35 cellular contexts compared by ENCODE assay signal in genomic region chr13:49340161-49340560, GRCh38.
"Had no signal": no experiment of that assay in that cellular context is flagged by ENCODE, and none has a peak within 500 bp of the region (broad histone marks: within the 10 kb centered on the region; RNA-seq: fewer than 3 reads in every experiment).

No MANE protein-coding gene starts in this region.

- H3K36me3 Mint-ChIP-seq: activated CD8-positive, alpha-beta memory T cell treated with anti-CD3 and anti-CD28 coated beads, Interleukin-2, amount 10 ng/mL, durations not matched to agents 7 days and 5 days; activated naive CD8-positive, alpha-beta T cell treated with anti-CD3 and anti-CD28 coated beads for 36 hours had no signal

- H3K36me3 ChIP-seq: brain microvascular endothelial cell, Peyer's patch had no signal

- H3K27ac Mint-ChIP-seq: activated B cell treated with CpG ODN at 0.5 μM for 24 hours; activated CD4-positive, alpha-beta memory T cell treated with anti-CD3 and anti-CD28 coated beads for 36 hours; activated CD8-positive, alpha-beta memory T cell treated with anti-CD3 and anti-CD28 coated beads, Interleukin-2, amount 10 ng/mL, durations not matched to agents 7 days and 5 days; activated naive CD8-positive, alpha-beta T cell treated with anti-CD3 and anti-CD28 coated beads for 36 hours had no signal

- H3K4me1 ChIP-seq: Peyer's patch had no signal

- H3K9me3 ChIP-seq: Peyer's patch had no signal

- H3K27ac ChIP-seq: brain microvascular endothelial cell, Peyer's patch, VCaP had no signal

- ATAC-seq: activated CD8-positive, alpha-beta memory T cell treated with anti-CD3 and anti-CD28 coated beads, Interleukin-2, amount 10 ng/mL, durations not matched to agents 7 days and 5 days; PC-3 had no signal

- H3K9me3 Mint-ChIP-seq: activated B cell treated with CpG ODN at 0.5 μM for 24 hours; activated CD4-positive, alpha-beta memory T cell treated with anti-CD3 and anti-CD28 coated beads for 36 hours; activated naive CD8-positive, alpha-beta T cell treated with anti-CD3 and anti-CD28 coated beads for 36 hours; central memory CD8-positive, alpha-beta T cell had no signal

- H3K4me1 Mint-ChIP-seq: activated B cell treated with CpG ODN at 0.5 μM for 24 hours; activated CD8-positive, alpha-beta memory T cell treated with anti-CD3 and anti-CD28 coated beads, Interleukin-2, amount 10 ng/mL, durations not matched to agents 7 days and 5 days; central memory CD8-positive, alpha-beta T cell had no signal

- H3K4me3 ChIP-seq: Peyer's patch had no signal

- H3K27me3 Mint-ChIP-seq: activated B cell treated with CpG ODN at 0.5 μM for 24 hours; activated CD4-positive, alpha-beta memory T cell treated with anti-CD3 and anti-CD28 coated beads for 36 hours; activated CD8-positive, alpha-beta memory T cell treated with anti-CD3 and anti-CD28 coated beads, Interleukin-2, amount 10 ng/mL, durations not matched to agents 7 days and 5 days; activated naive CD8-positive, alpha-beta T cell treated with anti-CD3 and anti-CD28 coated beads for 36 hours; central memory CD8-positive, alpha-beta T cell had no signal

- H3K4me3 Mint-ChIP-seq: activated B cell treated with CpG ODN at 0.5 μM for 24 hours; activated CD4-positive, alpha-beta memory T cell treated with anti-CD3 and anti-CD28 coated beads for 36 hours; activated CD8-positive, alpha-beta memory T cell treated with anti-CD3 and anti-CD28 coated beads, Interleukin-2, amount 10 ng/mL, durations not matched to agents 7 days and 5 days; activated naive CD8-positive, alpha-beta T cell treated with anti-CD3 and anti-CD28 coated beads for 36 hours; central memory CD8-positive, alpha-beta T cell had no signal

- DNase-seq: activated B cell treated with CpG ODN at 0.5 μM for 24 hours; activated CD4-positive, alpha-beta memory T cell treated with anti-CD3 and anti-CD28 coated beads for 36 hours; activated CD4-positive, alpha-beta T cell treated with anti-CD3 and anti-CD28 coated beads for 4 hours; activated CD4-positive, alpha-beta T cell treated with anti-CD3 and anti-CD28 coated beads, Interleukin-2, amount 50 U/mL, for 1 hour; activated CD4-positive, CD25-positive, alpha-beta regulatory T cell treated with anti-CD3 and anti-CD28 coated beads, Interleukin-2, amount 50 U/mL, for 72 hours; activated CD8-positive, alpha-beta memory T cell treated with anti-CD3 and anti-CD28 coated beads for 24 hours; activated CD8-positive, alpha-beta memory T cell treated with anti-CD3 and anti-CD28 coated beads, Interleukin-2, amount 10 ng/mL, durations not matched to agents 7 days and 5 days; activated CD8-positive, alpha-beta memory T cell treated with anti-CD3 and anti-CD28 coated beads, Interleukin-2, amount 50 U/mL, for 48 hours; activated effector memory CD4-positive, alpha-beta T cell treated with Interleukin-2 at 50 U/mL for 16 hours; activated naive CD4-positive, alpha-beta T cell; activated naive CD4-positive, alpha-beta T cell treated with anti-CD3 and anti-CD28 coated beads, Interleukin-2, amount 50 U/mL, for 16 hours; activated naive CD8-positive, alpha-beta T cell treated with anti-CD3 and anti-CD28 coated beads for 36 hours; activated T-cell treated with anti-CD3 and anti-CD28 coated beads, Interleukin-2, amount 50 U/mL, for 48 hours; amniotic stem cell; aorta; brain microvascular endothelial cell; Karpas-422; KBM-7; NCI-H1048; NCI-H1105 treated with DMSO at 0.1 percent for 48 hours; NCI-H1436; NCI-H1694 treated with DMSO at 0.1 percent for 48 hours; NCI-H2029; NCI-H345; NCI-H748 treated with DMSO at 0.1 percent for 48 hours; NK-92 treated with Interleukin-12 subunit alpha and Interleukin-12 subunit beta, amount 100 ng/mL, for 24 hours; PC-3; Peyer's patch; RPMI8226; SW 1271; T-helper 1 cell; T-helper 2 cell; T-helper 9 cell had no signal

- H3K27me3 ChIP-seq: brain microvascular endothelial cell, Peyer's patch had no signal
